8 cellular contexts compared by ENCODE assay signal in the genomic region with DNA sequence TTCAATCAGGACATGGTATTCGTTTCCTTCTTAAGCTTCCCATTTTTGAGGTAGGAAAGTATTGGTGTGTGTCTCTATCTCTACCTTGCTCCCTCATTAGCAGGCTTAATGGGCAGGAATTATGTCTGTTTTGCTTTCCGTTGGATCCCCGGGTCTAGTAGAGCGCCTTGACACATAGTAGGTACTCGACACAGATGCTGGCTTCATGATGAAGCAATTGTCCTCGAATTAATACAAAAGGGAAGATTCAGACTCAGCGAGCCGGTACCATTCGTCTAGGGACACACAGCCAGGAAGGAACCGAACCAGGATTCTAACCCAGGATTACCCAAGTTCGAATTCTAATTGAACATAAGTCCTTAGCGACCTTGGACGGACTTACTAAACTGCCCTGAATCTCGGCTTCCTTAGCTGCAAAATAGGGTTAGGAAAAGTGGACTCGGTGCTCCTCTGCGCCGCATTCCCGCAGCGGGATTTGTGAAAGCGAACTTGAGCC. TPM values are rescaled to one million over a fixed set of nuclear protein-coding genes. Genes with fewer than 3 reads are reported as not detected.
DNase-seq lines count a peak whose midpoint lies in the region; ATAC-seq, FAIRE-seq and TF ChIP-seq lines count a peak whose summit lies in the region.

No MANE protein-coding gene starts in this region.

- H3K27me3 Mint-ChIP-seq in osteocyte (ENCODE audit: unreplicated experiment) = no peaks in the 10 kb centered on the region

- H3F3A ChIP-seq in PC-3 (ENCODE audit: low read length, unreplicated experiment) = peaks cover 5% of the 10 kb centered on the region

- H3K4me3 ChIP-seq in PC-3 (ENCODE audit: low read length) (peak overlapping the region; percentile 90), endothelial cell of umbilical vein (replicated peaks in 1 of 3; ENCODE audit: insufficient read depth in 1 of 3, low read depth in 1 of 3, low read length in 3 of 3) (peak overlapping the region; percentile 45 to 95 (median 86))

- peak overlapping the region; percentile 99 for H3K27ac Mint-ChIP-seq in osteocyte (ENCODE audit: unreplicated experiment)

- POLR2A ChIA-PET in PC-3 (lab: Charles Lee; ENCODE audit: unreplicated experiment) = interaction anchor here (0.5 kb wide), 1 partner anchor 134 kb away, joined by 5 read pairs; no protein-coding TSS in a partner anchor
- POLR2A ChIA-PET in endothelial cell of umbilical vein (lab: Charles Lee) = interaction anchor here (0.6 to 1.2 kb wide), 5 partner anchors 128 to 535 kb away, joined by 3 to 4 read pairs (median 3); partner anchors contain the start of gene UNG

- H4K20me1 ChIP-seq in PC-3 (ENCODE audit: low read length) = peaks cover 17% of the 10 kb centered on the region
- no peaks in the 10 kb centered on the region for H4K20me1 ChIP-seq in endothelial cell of umbilical vein (replicated peaks; ENCODE audit: control insufficient read depth, extremely low read depth, insufficient read depth, low read length)

- H3K4me2 ChIP-seq in PC-3 (ENCODE audit: low read length) (peak overlapping the region; percentile 92), endothelial cell of umbilical vein (ENCODE audit: insufficient read depth, low read length) (peak overlapping the region; percentile 97)

- no peak for FAIRE-seq in endothelial cell of umbilical vein (lab: Jason Lieb, UNC)

- peaks cover 47% of the 10 kb centered on the region for H3K4me1 Mint-ChIP-seq in osteocyte (ENCODE audit: unreplicated experiment)

- no peaks in the 10 kb centered on the region for H3K9me1 ChIP-seq in endothelial cell of umbilical vein (replicated peaks; ENCODE audit: control insufficient read depth, extremely low read depth, insufficient read depth, low read length)

- H3K9me2 ChIP-seq in PC-3 (replicated peaks; ENCODE audit: low read length) = no peaks in the 10 kb centered on the region

- H3K79me2 ChIP-seq in PC-3 (ENCODE audit: low read length) = peaks cover 69% of the 10 kb centered on the region
- H3K79me2 ChIP-seq in endothelial cell of umbilical vein (ENCODE audit: control insufficient read depth, insufficient read depth, low read length) = peaks cover 41% of the 10 kb centered on the region

- H3K36me3 Mint-ChIP-seq in osteocyte (ENCODE audit: unreplicated experiment) = peaks cover 21% of the 10 kb centered on the region

- H2AFZ ChIP-seq in PC-3 (ENCODE audit: low read length) (peak overlapping the region; percentile 91), endothelial cell of umbilical vein (ENCODE audit: low read depth, low read length) (peak overlapping the region; percentile 60)

- peak overlapping the region; percentile 100 for H3K4me3 Mint-ChIP-seq in osteocyte (ENCODE audit: unreplicated experiment)

- no TSS peak for BruUV-seq in PC-3 (replicated peaks; lab: Mats Ljungman, UMichigan)
- BruUV-seq in endothelial cell of umbilical vein (replicated peaks; lab: Mats Ljungman, UMichigan) = no TSS peak

- no peak for TF ChIP-seq POLR2A in endothelial cell of umbilical vein (IDR thresholded peaks at IDR 0.05; ENCODE audit: low read depth, low read length)

- ATAC-seq in PC-3 (peak; percentile 2), HG03139 (IDR thresholded peaks at IDR 0.05; ENCODE audit: unreplicated experiment) (no peak)

- no peaks in the 10 kb centered on the region for H3K27me3 ChIP-seq in PC-3 (ENCODE audit: low read length)
- H3K27me3 ChIP-seq in endothelial cell of umbilical vein (ENCODE audit: control insufficient read depth in 2 of 2, insufficient read depth in 2 of 2, low read length in 2 of 2) = no peaks in the 10 kb centered on the region

- TF ChIP-seq CTCF in PC-3 (conservative IDR thresholded peaks at IDR 0.05; ENCODE audit: low read depth, low read length) = no peak
- TF ChIP-seq CTCF in endothelial cell of umbilical vein (IDR thresholded peaks at IDR 0.05; ENCODE audit: extremely low read depth in 1 of 2, insufficient read depth in 1 of 2, low read depth in 1 of 2, low read length in 2 of 2) = no peak
- TF ChIP-seq CTCF in osteocyte (IDR thresholded peaks at IDR 0.05) = no peak

- no peaks in the 10 kb centered on the region for H3K9me3 Mint-ChIP-seq in osteocyte (ENCODE audit: unreplicated experiment)

- H3K9ac ChIP-seq in PC-3 (ENCODE audit: low read length) (peak overlapping the region; percentile 96), endothelial cell of umbilical vein (replicated peaks; ENCODE audit: extremely low read depth, insufficient read depth, low read length) (peak overlapping the region; percentile 74)

- H3K9me3 ChIP-seq in PC-3 (ENCODE audit: low read length) (no peaks in the 10 kb centered on the region), endothelial cell of umbilical vein (replicated peaks; ENCODE audit: control insufficient read depth, insufficient read depth, low read length) (no peaks in the 10 kb centered on the region)

- dilution Hi-C loops in endothelial cell of umbilical vein (cut with MboI; ENCODE audit: extremely low pct_ligation_motif_present, low sequenced_read_pairs) = no loop called here

- H3K36me3 ChIP-seq in PC-3 (ENCODE audit: low read depth, low read length) (peaks cover 31% of the 10 kb centered on the region), endothelial cell of umbilical vein (ENCODE audit: control insufficient read depth in 2 of 2, extremely low read depth in 1 of 2, insufficient read depth in 2 of 2, low read length in 2 of 2) (peaks cover 3 to 8% of the 10 kb centered on the region in 2 experiments)

- intact Hi-C loops in PC-3 (cut with micrococcal nuclease) = loop anchor here (2.0 to 5.0 kb wide), 4 partner anchors 70 to 531 kb away; partner anchors contain the start of genes ALKBH2, SELPLG and SSH1
- intact Hi-C loops in endothelial cell of umbilical vein (cut with micrococcal nuclease) = loop anchor here (1.0 to 5.0 kb wide), 6 partner anchors 47 to 550 kb away; partner anchors contain the start of genes CORO1C, FICD and USP30

- H3K4me1 ChIP-seq in PC-3 (ENCODE audit: insufficient read depth, low read length) = peaks cover 38% of the 10 kb centered on the region
- H3K4me1 ChIP-seq in endothelial cell of umbilical vein (ENCODE audit: control insufficient read depth, extremely low read depth, insufficient read depth, low read length) = peaks cover 34% of the 10 kb centered on the region

- H3K27ac ChIP-seq in PC-3 (ENCODE audit: low read length) (peak overlapping the region; percentile 74), endothelial cell of umbilical vein (ENCODE audit: insufficient read depth, low read depth, low read length) (peak overlapping the region; percentile 83)

- DNase-seq in NCI-H82 treated with DMSO at 0.1 percent for 48 hours (lab: John Stamatoyannopoulos, UW; ENCODE audit: unreplicated experiment) (peak; percentile 71), NCI-H82 (lab: John Stamatoyannopoulos, UW) (no peak), PC-3 (peak; percentile 15), endothelial cell of umbilical vein (ENCODE audit: low read depth, low spot score) (no peak), osteocyte (ENCODE audit: extremely low spot score, unreplicated experiment) (no peak), HuH-7 (ENCODE audit: low spot score) (no peak), ecto neural progenitor cell (ENCODE audit: low spot score) (no peak)

- CTCF ChIA-PET in PC-3 (lab: Charles Lee) = interaction anchor here (0.7 kb wide), 1 partner anchor 243 kb away, joined by 3 read pairs; no protein-coding TSS in a partner anchor
- CTCF ChIA-PET in endothelial cell of umbilical vein (lab: Charles Lee) = interaction anchor here (1.0 to 2.2 kb wide), 11 partner anchors 49 to 532 kb away, joined by 3 to 23 read pairs (median 4); no protein-coding TSS in a partner anchor

RNA-seq across cellular contexts. Expression of gene ISCU, which starts 0.5 kb away (rescaled TPM):
- total RNA-seq in PC-3 (2014; rRNA removed) (120 and 181 TPM in 2 replicates), endothelial cell of umbilical vein (74.8 and 75.0 TPM in 2 replicates), osteocyte (93.9 and 103 TPM in 2 replicates)
- polyA plus RNA-seq in endothelial cell of umbilical vein = 65.0 and 78.6 TPM in 2 replicates
- 88.6 and 96.2 TPM in 2 replicates for polyA plus RNA-seq in endothelial cell of umbilical vein (2011; cell fraction: cytosol; rRNA removed)
- 193 and 227 TPM in 2 replicates for polyA plus RNA-seq in endothelial cell of umbilical vein (2011; cell fraction: nucleus; rRNA removed)
- 98.1 and 134 TPM in 2 replicates for polyA plus RNA-seq in endothelial cell of umbilical vein (2012)
- 57.8 and 58.6 TPM in 2 replicates for polyA minus RNA-seq in endothelial cell of umbilical vein
- polyA minus RNA-seq in endothelial cell of umbilical vein (2011; cell fraction: cytosol; rRNA and poly(A)+ RNA removed) = 28.8 TPM
- polyA minus RNA-seq in endothelial cell of umbilical vein (2011; cell fraction: nucleus; rRNA and poly(A)+ RNA removed) = 26.9 and 38.7 TPM in 2 replicates

RNA-seq across cellular contexts. Expression of gene SART3, which starts 0.9 kb away (rescaled TPM):
- total RNA-seq in PC-3 (2014; rRNA removed) = 148 and 165 TPM in 2 replicates
- 48.1 and 50.7 TPM in 2 replicates for total RNA-seq in endothelial cell of umbilical vein
- 6.7 and 13.9 TPM in 2 replicates for polyA plus RNA-seq in endothelial cell of umbilical vein
- polyA plus RNA-seq in endothelial cell of umbilical vein (2011; cell fraction: cytosol; rRNA removed) = 15.8 and 16.0 TPM in 2 replicates
- polyA plus RNA-seq in endothelial cell of umbilical vein (2011; cell fraction: nucleus; rRNA removed) = 63.9 and 70.1 TPM in 2 replicates
- 35.0 and 37.2 TPM in 2 replicates for polyA plus RNA-seq in endothelial cell of umbilical vein (2012)
- polyA minus RNA-seq in endothelial cell of umbilical vein = 45.0 and 49.8 TPM in 2 replicates
- 16.8 TPM for polyA minus RNA-seq in endothelial cell of umbilical vein (2011; cell fraction: cytosol; rRNA and poly(A)+ RNA removed)
- 112 and 125 TPM in 2 replicates for polyA minus RNA-seq in endothelial cell of umbilical vein (2011; cell fraction: nucleus; rRNA and poly(A)+ RNA removed)
- 47.2 and 47.5 TPM in 2 replicates for total RNA-seq in osteocyte

RNA-seq across cellular contexts. Expression of gene TMEM119, which starts 36.0 kb away (rescaled TPM):
- not detected in 2 replicates for total RNA-seq in PC-3 (2014; rRNA removed)
- not detected in 2 replicates for total RNA-seq in endothelial cell of umbilical vein
- not detected in 2 replicates for polyA plus RNA-seq in endothelial cell of umbilical vein
- not detected in 2 replicates for polyA plus RNA-seq in endothelial cell of umbilical vein (2011; cell fraction: cytosol; rRNA removed)
- not detected in 2 replicates for polyA plus RNA-seq in endothelial cell of umbilical vein (2011; cell fraction: nucleus; rRNA removed)
- polyA plus RNA-seq in endothelial cell of umbilical vein (2012) = not detected in 2 replicates
- polyA minus RNA-seq in endothelial cell of umbilical vein = not detected in 2 replicates
- polyA minus RNA-seq in endothelial cell of umbilical vein (2011; cell fraction: cytosol; rRNA and poly(A)+ RNA removed) = not detected
- polyA minus RNA-seq in endothelial cell of umbilical vein (2011; cell fraction: nucleus; rRNA and poly(A)+ RNA removed) = not detected in 2 replicates
- total RNA-seq in osteocyte = 54.0 and 58.8 TPM in 2 replicates

RNA-seq across cellular contexts. Expression of gene FICD, which starts 46.8 kb away (rescaled TPM):
- total RNA-seq in PC-3 (2014; rRNA removed) (6.4 and 18.5 TPM in 2 replicates), endothelial cell of umbilical vein (6.0 and 6.1 TPM in 2 replicates), osteocyte (5.8 and 6.0 TPM in 2 replicates)
- 3.0 and 3.9 TPM in 2 replicates for polyA plus RNA-seq in endothelial cell of umbilical vein
- 2.1 and 2.8 TPM in 2 replicates for polyA plus RNA-seq in endothelial cell of umbilical vein (2011; cell fraction: cytosol; rRNA removed)
- polyA plus RNA-seq in endothelial cell of umbilical vein (2011; cell fraction: nucleus; rRNA removed) = 4.2 and 4.5 TPM in 2 replicates
- polyA plus RNA-seq in endothelial cell of umbilical vein (2012) = 5.2 and 7.9 TPM in 2 replicates
- polyA minus RNA-seq in endothelial cell of umbilical vein = 11.0 and 19.2 TPM in 2 replicates
- polyA minus RNA-seq in endothelial cell of umbilical vein (2011; cell fraction: cytosol; rRNA and poly(A)+ RNA removed) = 1.9 TPM
- 5.8 and 7.2 TPM in 2 replicates for polyA minus RNA-seq in endothelial cell of umbilical vein (2011; cell fraction: nucleus; rRNA and poly(A)+ RNA removed)

Comparison
In these comparisons a context has a peak if more than half of its experiments do, and no peak if none do; other contexts are left out.
1. DNase-seq: peak in NCI-H82 treated with DMSO at 0.1 percent for 48 hours (single experiment) and PC-3 (single experiment); none in NCI-H82 (single experiment), endothelial cell of umbilical vein (single experiment), osteocyte (single experiment), HuH-7 (single experiment) and ecto neural progenitor cell (single experiment).
2. RNA of gene TMEM119, which starts 36.0 kb away (total RNA-seq): 54.0 to 58.8 TPM in osteocyte; not detected in PC-3 and not detected in endothelial cell of umbilical vein; every median in the first group is over 10 times any median in the second.